ENCODE assay signal across 26 cellular contexts in genomic region chr15:36498922-36499321, GRCh38.
"Had no signal": no experiment of that assay in that cellular context is flagged by ENCODE, and none has a peak within 500 bp of the region (broad histone marks: within the 10 kb centered on the region; RNA-seq: fewer than 3 reads in every experiment).

No MANE protein-coding gene starts in this region.

- H3K36me3 ChIP-seq: breast epithelium, upper lobe of left lung, vagina had no signal

- H3K4me3 ChIP-seq: breast epithelium, skin epidermis, upper lobe of left lung, vagina had no signal

- H3K27ac Mint-ChIP-seq: activated CD4-positive, alpha-beta memory T cell treated with anti-CD3 and anti-CD28 coated beads for 36 hours; activated CD4-positive, alpha-beta T cell treated with anti-CD3 and anti-CD28 coated beads, Interleukin-2, amount 10 ng/mL, durations not matched to agents 24 days and 14 days; activated naive CD4-positive, alpha-beta T cell treated with anti-CD3 and anti-CD28 coated beads, Interleukin-2, amount 10 ng/mL, durations not matched to agents 7 days and 5 days; activated naive CD8-positive, alpha-beta T cell treated with anti-CD3 and anti-CD28 coated beads, Interleukin-2, amount 10 ng/mL, durations not matched to agents 7 days and 5 days; activated T-helper 1 cell treated with anti-CD3 and anti-CD28 coated beads, Interleukin-12 subunit alpha, Interleukin-12 subunit beta, Interleukin-2, Interleukin-4 antibody, amounts not matched to agents 30 ng/mL and 10 ng/mL and 1 ng/mL, durations not matched to agents 14 hours and 24 hours and 36 hours; endodermal cell; memory B cell; natural killer cell; stimulated activated effector memory CD8-positive, alpha-beta T cell treated with anti-CD3 and anti-CD28 coated beads, Interleukin-12 subunit alpha, Interleukin-12 subunit beta, amount 100 ng/mL, for 72 hours; stimulated activated naive CD8-positive, alpha-beta T cell treated with anti-CD3 and anti-CD28 coated beads, Interleukin-15, Interleukin-2, amounts not matched to agents 100 ng/mL and 50 ng/mL, for 24 hours had no signal

- H3K36me3 Mint-ChIP-seq: activated CD4-positive, alpha-beta memory T cell treated with anti-CD3 and anti-CD28 coated beads for 36 hours; activated naive CD4-positive, alpha-beta T cell treated with anti-CD3 and anti-CD28 coated beads, Interleukin-2, amount 10 ng/mL, durations not matched to agents 7 days and 5 days; activated naive CD8-positive, alpha-beta T cell treated with anti-CD3 and anti-CD28 coated beads, Interleukin-2, amount 10 ng/mL, durations not matched to agents 7 days and 5 days; memory B cell; natural killer cell; stimulated activated effector memory CD8-positive, alpha-beta T cell treated with anti-CD3 and anti-CD28 coated beads, Interleukin-12 subunit alpha, Interleukin-12 subunit beta, amount 100 ng/mL, for 72 hours had no signal

- DNase-seq: activated CD4-positive, alpha-beta memory T cell treated with anti-CD3 and anti-CD28 coated beads for 36 hours; activated CD4-positive, alpha-beta T cell treated with anti-CD3 and anti-CD28 coated beads, Interleukin-2, amount 10 ng/mL, durations not matched to agents 24 days and 14 days; activated CD4-positive, CD25-positive, alpha-beta regulatory T cell treated with anti-CD3 and anti-CD28 coated beads, Interleukin-2, amount 50 U/mL, for 72 hours; activated CD8-positive, alpha-beta memory T cell treated with anti-CD3 and anti-CD28 coated beads, Interleukin-2, amount 50 U/mL, for 4 hours; activated effector memory CD4-positive, alpha-beta T cell treated with anti-CD3 and anti-CD28 coated beads, Interleukin-2, amount 50 U/mL, for 16 hours; activated naive CD4-positive, alpha-beta T cell treated with anti-CD3 and anti-CD28 coated beads, Interleukin-2, amount 10 ng/mL, durations not matched to agents 7 days and 5 days; activated naive CD8-positive, alpha-beta T cell treated with anti-CD3 and anti-CD28 coated beads, Interleukin-2, amount 10 ng/mL, durations not matched to agents 7 days and 5 days; activated T-cell treated with anti-CD3 and anti-CD28 coated beads, Interleukin-2, amount 50 U/mL, for 1 hour; amygdala; central memory CD4-positive, alpha-beta T cell; endodermal cell; foreskin melanocyte; left colon; natural killer cell; stimulated activated CD4-positive, alpha-beta T cell treated with anti-CD3 and anti-CD28 coated beads, Interleukin-4, amount 100 ng/mL, for 24 hours; T-helper 2 cell; upper lobe of left lung had no signal

- H3K27me3 ChIP-seq: breast epithelium, upper lobe of left lung, vagina had no signal

- H3K27ac ChIP-seq: breast epithelium, skin epidermis, upper lobe of left lung, vagina had no signal

- H3K27me3 Mint-ChIP-seq: activated naive CD4-positive, alpha-beta T cell treated with anti-CD3 and anti-CD28 coated beads, Interleukin-2, amount 10 ng/mL, durations not matched to agents 7 days and 5 days had no signal

- H3K4me1 Mint-ChIP-seq: activated CD4-positive, alpha-beta T cell treated with anti-CD3 and anti-CD28 coated beads, Interleukin-2, amount 10 ng/mL, durations not matched to agents 24 days and 14 days; activated naive CD4-positive, alpha-beta T cell treated with anti-CD3 and anti-CD28 coated beads, Interleukin-2, amount 10 ng/mL, durations not matched to agents 7 days and 5 days; activated naive CD8-positive, alpha-beta T cell treated with anti-CD3 and anti-CD28 coated beads, Interleukin-2, amount 10 ng/mL, durations not matched to agents 7 days and 5 days; natural killer cell; stimulated activated effector memory CD8-positive, alpha-beta T cell treated with anti-CD3 and anti-CD28 coated beads, Interleukin-12 subunit alpha, Interleukin-12 subunit beta, amount 100 ng/mL, for 72 hours had no signal

- ATAC-seq: esophagus mucosa; left colon; natural killer cell; sciatic nerve; stimulated activated effector memory CD8-positive, alpha-beta T cell treated with anti-CD3 and anti-CD28 coated beads, Interleukin-12 subunit alpha, Interleukin-12 subunit beta, amount 100 ng/mL, for 72 hours had no signal

- H3K9me3 ChIP-seq: breast epithelium, upper lobe of left lung, vagina had no signal

- H3K4me3 Mint-ChIP-seq: activated CD4-positive, alpha-beta memory T cell treated with anti-CD3 and anti-CD28 coated beads for 36 hours; activated CD4-positive, alpha-beta T cell treated with anti-CD3 and anti-CD28 coated beads, Interleukin-2, amount 10 ng/mL, durations not matched to agents 24 days and 14 days; activated naive CD4-positive, alpha-beta T cell treated with anti-CD3 and anti-CD28 coated beads, Interleukin-2, amount 10 ng/mL, durations not matched to agents 7 days and 5 days; activated naive CD8-positive, alpha-beta T cell treated with anti-CD3 and anti-CD28 coated beads, Interleukin-2, amount 10 ng/mL, durations not matched to agents 7 days and 5 days; activated T-helper 1 cell treated with anti-CD3 and anti-CD28 coated beads, Interleukin-12 subunit alpha, Interleukin-12 subunit beta, Interleukin-2, Interleukin-4 antibody, amounts not matched to agents 30 ng/mL and 10 ng/mL and 1 ng/mL, durations not matched to agents 14 hours and 24 hours and 36 hours; endodermal cell; memory B cell; natural killer cell; stimulated activated effector memory CD8-positive, alpha-beta T cell treated with anti-CD3 and anti-CD28 coated beads, Interleukin-12 subunit alpha, Interleukin-12 subunit beta, amount 100 ng/mL, for 72 hours; stimulated activated naive CD8-positive, alpha-beta T cell treated with anti-CD3 and anti-CD28 coated beads, Interleukin-15, Interleukin-2, amounts not matched to agents 100 ng/mL and 50 ng/mL, for 24 hours had no signal

- H3K9me3 Mint-ChIP-seq: activated CD4-positive, alpha-beta memory T cell treated with anti-CD3 and anti-CD28 coated beads for 36 hours; activated CD4-positive, alpha-beta T cell treated with anti-CD3 and anti-CD28 coated beads, Interleukin-2, amount 10 ng/mL, durations not matched to agents 24 days and 14 days; activated naive CD4-positive, alpha-beta T cell treated with anti-CD3 and anti-CD28 coated beads, Interleukin-2, amount 10 ng/mL, durations not matched to agents 7 days and 5 days; activated naive CD8-positive, alpha-beta T cell treated with anti-CD3 and anti-CD28 coated beads, Interleukin-2, amount 10 ng/mL, durations not matched to agents 7 days and 5 days; activated T-helper 1 cell treated with anti-CD3 and anti-CD28 coated beads, Interleukin-12 subunit alpha, Interleukin-12 subunit beta, Interleukin-2, Interleukin-4 antibody, amounts not matched to agents 30 ng/mL and 10 ng/mL and 1 ng/mL, durations not matched to agents 14 hours and 24 hours and 36 hours; endodermal cell; memory B cell; natural killer cell; stimulated activated effector memory CD8-positive, alpha-beta T cell treated with anti-CD3 and anti-CD28 coated beads, Interleukin-12 subunit alpha, Interleukin-12 subunit beta, amount 100 ng/mL, for 72 hours; stimulated activated naive CD8-positive, alpha-beta T cell treated with anti-CD3 and anti-CD28 coated beads, Interleukin-15, Interleukin-2, amounts not matched to agents 100 ng/mL and 50 ng/mL, for 24 hours had no signal

- H3K4me1 ChIP-seq: breast epithelium, upper lobe of left lung had no signal
